ENCODE assay signal across 16 cellular contexts in the genomic region with DNA sequence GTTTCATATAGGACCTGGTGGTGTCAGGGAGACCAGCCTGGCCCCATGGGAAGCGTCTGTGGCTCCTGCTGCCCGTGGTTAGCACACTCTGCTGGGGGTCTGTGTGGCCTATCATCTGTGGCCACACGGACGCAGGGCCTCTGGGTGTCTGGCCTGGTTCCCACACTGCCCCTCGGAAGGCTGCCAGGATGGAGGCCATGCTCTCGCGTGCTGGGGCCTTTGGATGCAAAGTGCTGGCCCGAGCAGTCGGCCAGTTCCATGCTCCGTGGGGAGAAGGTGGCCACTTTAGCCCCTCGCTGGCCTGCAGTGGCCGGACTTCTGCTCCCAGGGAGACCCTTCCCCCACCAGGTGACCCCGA. TPM values are rescaled to one million over a fixed set of nuclear protein-coding genes. Genes with fewer than 3 reads are reported as not detected.
DNase-seq lines count a peak whose midpoint lies in the region; ATAC-seq, FAIRE-seq and TF ChIP-seq lines count a peak whose summit lies in the region.
"Had no signal": no experiment of that assay in that cellular context is flagged by ENCODE, and none has a peak within 500 bp of the region (broad histone marks: within the 10 kb centered on the region; RNA-seq: fewer than 3 reads in every experiment).

No MANE protein-coding gene starts in this region.

- H3K4me3 ChIP-seq in endodermal cell (ENCODE audit: low read length), result no peak overlapping the region
- H3K4me3 ChIP-seq in sigmoid colon, result no peak overlapping the region
- H3K4me3 ChIP-seq in small intestine (ENCODE audit: low read depth in 1 of 2, low read length in 2 of 2), result no peak overlapping the region

- TF ChIP-seq CTCF in CD14-positive monocyte (IDR thresholded peaks at IDR 0.05), result no peak
- TF ChIP-seq CTCF in endodermal cell (conservative IDR thresholded peaks at IDR 0.05), result no peak
- TF ChIP-seq CTCF in sigmoid colon (IDR thresholded peaks at IDR 0.05), result no peak

- H3K4me3 Mint-ChIP-seq in activated T-cell treated with anti-CD3 and anti-CD28 coated beads, Interleukin-2, amount 50 U/mL, for 24 hours, result no peak overlapping the region
- H3K4me3 Mint-ChIP-seq in activated T-cell treated with anti-CD3 and anti-CD28 coated beads, Interleukin-2, amount 50 U/mL, for 72 hours, result no peak overlapping the region
- H3K4me3 Mint-ChIP-seq in CD14-positive monocyte (no peak overlapping the region), endodermal cell (no peak overlapping the region)

- H3K36me3 ChIP-seq in endodermal cell (ENCODE audit: control insufficient read depth, insufficient read depth, low read length) (no peaks in the 10 kb centered on the region), sigmoid colon (no peaks in the 10 kb centered on the region), small intestine (ENCODE audit: control insufficient read depth in 2 of 2, insufficient read depth in 2 of 2, low read length in 2 of 2) (no peaks in the 10 kb centered on the region)

- H3K27me3 ChIP-seq in endodermal cell (ENCODE audit: control insufficient read depth, insufficient read depth, low read length, poor library complexity, severe bottlenecking), result no peaks in the 10 kb centered on the region
- H3K27me3 ChIP-seq in sigmoid colon, result no peaks in the 10 kb centered on the region
- H3K27me3 ChIP-seq in small intestine (ENCODE audit: control insufficient read depth in 2 of 2, insufficient read depth in 2 of 2, low read length in 2 of 2), result no peaks in the 10 kb centered on the region

- ATAC-seq in activated T-cell treated with anti-CD3 and anti-CD28 coated beads, Interleukin-2, amount 50 U/mL, for 72 hours (replicated peaks in 1 of 2), result no peak
- no peak for ATAC-seq in GM21447 (IDR thresholded peaks at IDR 0.05; ENCODE audit: unreplicated experiment)
- ATAC-seq: PC-3 had no signal

- WGBS in endodermal cell (ENCODE audit: insufficient coverage in 1 of 2, insufficient read length in 1 of 2), 2 experiments, result 86 to 98% methylated on average over 8 to 13 of the region's 13 CpGs
- 80 to 82% methylated on average over 13 of the region's 13 CpGs for WGBS in sigmoid colon, 2 donors
- 77 to 84% (median 83%) methylated on average over 12 to 13 of the region's 13 CpGs for WGBS in small intestine, 3 donors

- H3K27ac ChIP-seq in endodermal cell (ENCODE audit: low read depth, low read length) (no peak overlapping the region), sigmoid colon (no peak overlapping the region), small intestine (ENCODE audit: low read depth in 1 of 2, low read length in 1 of 2) (no peak overlapping the region)

- no peaks in the 10 kb centered on the region for H3K27me3 Mint-ChIP-seq in activated T-cell treated with anti-CD3 and anti-CD28 coated beads, Interleukin-2, amount 50 U/mL, for 24 hours
- H3K27me3 Mint-ChIP-seq in activated T-cell treated with anti-CD3 and anti-CD28 coated beads, Interleukin-2, amount 50 U/mL, for 72 hours (ENCODE audit: low read depth), result no peaks in the 10 kb centered on the region
- H3K27me3 Mint-ChIP-seq in CD14-positive monocyte (ENCODE audit: low read depth in 3 of 3) (no peaks in the 10 kb centered on the region), endodermal cell (ENCODE audit: insufficient read depth) (no peaks in the 10 kb centered on the region)

- intact Hi-C loops in CD14-positive monocyte (cut with micrococcal nuclease) (no loop called here), sigmoid colon (cut with DNase I) (no loop called here)

- peaks cover 27% of the 10 kb centered on the region for H3K36me3 Mint-ChIP-seq in activated T-cell treated with anti-CD3 and anti-CD28 coated beads, Interleukin-2, amount 50 U/mL, for 24 hours (ENCODE audit: low read depth)
- peaks cover 1 to 6% of the 10 kb centered on the region in 2 donors for H3K36me3 Mint-ChIP-seq in activated T-cell treated with anti-CD3 and anti-CD28 coated beads, Interleukin-2, amount 50 U/mL, for 72 hours (ENCODE audit: insufficient read depth in 2 of 2)
- H3K36me3 Mint-ChIP-seq in CD14-positive monocyte (peaks cover 73 to 86% of the 10 kb centered on the region in 2 donors), endodermal cell (ENCODE audit: low read depth) (no peaks in the 10 kb centered on the region)

- no peak for TF ChIP-seq EP300 in sigmoid colon (IDR thresholded peaks at IDR 0.05)

- no peaks in the 10 kb centered on the region for H3K4me1 ChIP-seq in endodermal cell (ENCODE audit: control insufficient read depth, insufficient read depth, low read length)
- H3K4me1 ChIP-seq in sigmoid colon, result peaks cover 0 to 30% (median 22%) of the 10 kb centered on the region in 4 donors
- H3K4me1 ChIP-seq in small intestine (ENCODE audit: control insufficient read depth in 2 of 2, insufficient read depth in 1 of 2, low read depth in 1 of 2, low read length in 1 of 2), result no peaks in the 10 kb centered on the region
- H3K4me1 ChIP-seq: Caco-2 had no signal

- DNase-seq in activated T-cell treated with anti-CD3 and anti-CD28 coated beads, Interleukin-2, amount 50 U/mL, for 24 hours, result peak; percentile 11
- no peak for DNase-seq in activated T-cell treated with anti-CD3 and anti-CD28 coated beads, Interleukin-2, amount 50 U/mL, for 72 hours
- DNase-seq in CD14-positive monocyte (ENCODE audit: low spot score) (peak; percentile 39), endodermal cell (peak; percentile 34), sigmoid colon (peak; percentile 48), HEK293T (ENCODE audit: extremely low spot score) (no peak), small intestine (no peak)
- DNase-seq: EL, KBM-7, NCI-H1436, NCI-H2029 treated with DMSO at 0.1 percent for 48 hours, NCI-H510A, NCI-H774, PC-3 had no signal

- H3K9me3 Mint-ChIP-seq in activated T-cell treated with anti-CD3 and anti-CD28 coated beads, Interleukin-2, amount 50 U/mL, for 24 hours, result peaks cover 8% of the 10 kb centered on the region
- peaks cover 7 to 10% of the 10 kb centered on the region in 2 donors for H3K9me3 Mint-ChIP-seq in activated T-cell treated with anti-CD3 and anti-CD28 coated beads, Interleukin-2, amount 50 U/mL, for 72 hours
- H3K9me3 Mint-ChIP-seq in CD14-positive monocyte (peaks cover 0 to 8% (median 0%) of the 10 kb centered on the region in 7 donors), endodermal cell (peaks cover 10% of the 10 kb centered on the region)

- H3K9me3 ChIP-seq in endodermal cell (ENCODE audit: control insufficient read depth, low read length), result peaks cover 6% of the 10 kb centered on the region
- no peaks in the 10 kb centered on the region for H3K9me3 ChIP-seq in sigmoid colon
- H3K9me3 ChIP-seq in small intestine (ENCODE audit: control insufficient read depth, low read depth), result no peaks in the 10 kb centered on the region

- CTCF ChIA-PET in HEK293T (lab: Yijun Ruan, JAX), result no interaction called here

- H3K4me1 Mint-ChIP-seq in activated T-cell treated with anti-CD3 and anti-CD28 coated beads, Interleukin-2, amount 50 U/mL, for 24 hours (ENCODE audit: low read depth), result no peaks in the 10 kb centered on the region
- no peaks in the 10 kb centered on the region for H3K4me1 Mint-ChIP-seq in activated T-cell treated with anti-CD3 and anti-CD28 coated beads, Interleukin-2, amount 50 U/mL, for 72 hours (ENCODE audit: low read depth)
- no peaks in the 10 kb centered on the region for H3K4me1 Mint-ChIP-seq in CD14-positive monocyte
- no peaks in the 10 kb centered on the region for H3K4me1 Mint-ChIP-seq in endodermal cell

- TF ChIP-seq POLR2A in sigmoid colon (IDR thresholded peaks at IDR 0.05), result no peak

- H3K27ac Mint-ChIP-seq in activated T-cell treated with anti-CD3 and anti-CD28 coated beads, Interleukin-2, amount 50 U/mL, for 24 hours, result no peak overlapping the region
- no peak overlapping the region for H3K27ac Mint-ChIP-seq in activated T-cell treated with anti-CD3 and anti-CD28 coated beads, Interleukin-2, amount 50 U/mL, for 72 hours
- no peak overlapping the region for H3K27ac Mint-ChIP-seq in CD14-positive monocyte
- no peak overlapping the region for H3K27ac Mint-ChIP-seq in endodermal cell

- FAIRE-seq in small intestine (lab: Jason Lieb, UNC), result no peak

- POLR2A ChIA-PET in HEK293T (lab: Yijun Ruan, JAX), result no interaction called here

- H3K9ac ChIP-seq in endodermal cell (ENCODE audit: extremely low read depth, low read length, poor library complexity, severe bottlenecking), result no peak overlapping the region

TF ChIP-seq in HEK293T, 16 proteins besides CTCF, POLR2A, EP300 and RAD21:
- no peak for TF ChIP-seq L3MBTL2 (conservative IDR thresholded peaks at IDR 0.05)
- no peak for TF ChIP-seq HDGF (IDR thresholded peaks at IDR 0.05; ENCODE audit: borderline replicate concordance)
- no peak for TF ChIP-seq TARDBP (IDR thresholded peaks at IDR 0.05)
- TF ChIP-seq FOXM1 (IDR thresholded peaks at IDR 0.05; ENCODE audit: borderline replicate concordance), result no peak
- TF ChIP-seq, protein P1, sequence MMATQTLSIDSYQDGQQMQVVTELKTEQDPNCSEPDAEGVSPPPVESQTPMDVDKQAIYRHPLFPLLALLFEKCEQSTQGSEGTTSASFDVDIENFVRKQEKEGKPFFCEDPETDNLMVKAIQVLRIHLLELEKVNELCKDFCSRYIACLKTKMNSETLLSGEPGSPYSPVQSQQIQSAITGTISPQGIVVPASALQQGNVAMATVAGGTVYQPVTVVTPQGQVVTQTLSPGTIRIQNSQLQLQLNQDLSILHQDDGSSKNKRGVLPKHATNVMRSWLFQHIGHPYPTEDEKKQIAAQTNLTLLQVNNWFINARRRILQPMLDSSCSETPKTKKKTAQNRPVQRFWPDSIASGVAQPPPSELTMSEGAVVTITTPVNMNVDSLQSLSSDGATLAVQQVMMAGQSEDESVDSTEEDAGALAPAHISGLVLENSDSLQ (IDR thresholded peaks at IDR 0.05), result no peak
- no peak for TF ChIP-seq FOXA1 (IDR thresholded peaks at IDR 0.05)
- no peak for TF ChIP-seq CTBP1 (IDR thresholded peaks at IDR 0.05; ENCODE audit: borderline replicate concordance)
- TF ChIP-seq FOXK2 (IDR thresholded peaks at IDR 0.05), result no peak
- TF ChIP-seq SUZ12 (IDR thresholded peaks at IDR 0.05), result no peak
- no peak for TF ChIP-seq NFRKB (IDR thresholded peaks at IDR 0.05)
- TF ChIP-seq ELF4 (IDR thresholded peaks at IDR 0.05), result no peak

RNA-seq across cellular contexts. Expression of gene LRRC3, which starts 20.8 kb away (rescaled TPM):
- total RNA-seq in activated T-cell treated with anti-CD3 and anti-CD28 coated beads, Interleukin-2, amount 50 U/mL, for 72 hours, result 1 to 10 TPM; 2.8 to 3.8 TPM
- polyA plus RNA-seq in CD14-positive monocyte (under 1 TPM; 0.30 to 0.41 TPM), sigmoid colon (1 to 10 TPM in 1 of 3 donors, under 1 TPM in 2; under 0.01 to 2.9 (median 0.46) TPM), small intestine (1 to 10 TPM in 1 of 3 donors, under 1 TPM in 2; 0.22 to 2.1 (median 0.54) TPM)
- total RNA-seq in endodermal cell (10 to 100 TPM; 14.1 to 16.5 TPM), sigmoid colon (1 to 10 TPM; 3.9 to 7.1 (median 5.4) TPM)
- polyA plus RNA-seq in endodermal cell (2013, experiment 1 of 2), result 13.7 TPM
- 14.0 TPM for polyA plus RNA-seq in endodermal cell (2013, experiment 2 of 2)

Comparison
In these comparisons a context has a peak if more than half of its experiments do, and no peak if none do; other contexts are left out.
1. DNase-seq: peak in activated T-cell treated with anti-CD3 and anti-CD28 coated beads, Interleukin-2, amount 50 U/mL, for 24 hours (single experiment), CD14-positive monocyte (single experiment), endodermal cell (single experiment) and sigmoid colon (single experiment); none in activated T-cell treated with anti-CD3 and anti-CD28 coated beads, Interleukin-2, amount 50 U/mL, for 72 hours (0 of 2), HEK293T (single experiment) and small intestine (single experiment).